12 cellular contexts compared by ENCODE assay signal in genomic region chr12:98470469-98471082, GRCh38. TPM values are rescaled to one million over a fixed set of nuclear protein-coding genes. Genes with fewer than 3 reads are reported as not detected.
DNase-seq lines count a peak whose midpoint lies in the region; ATAC-seq and TF ChIP-seq lines count a peak whose summit lies in the region.
"Had no signal": no experiment of that assay in that cellular context is flagged by ENCODE, and none has a peak within 500 bp of the region (broad histone marks: within the 10 kb centered on the region; RNA-seq: fewer than 3 reads in every experiment).

No MANE protein-coding gene starts in this region.

- H4K91ac ChIP-seq in trophoblast cell (ENCODE audit: low read depth, low read length): no peak overlapping the region

- H3K79me1 ChIP-seq in trophoblast cell (ENCODE audit: low read length): peaks cover 2% of the 10 kb centered on the region

- H3K36me3 Mint-ChIP-seq in activated naive CD8-positive, alpha-beta T cell treated with anti-CD3 and anti-CD28 coated beads for 36 hours: no peaks in the 10 kb centered on the region

- no peak overlapping the region for H3K18ac ChIP-seq in trophoblast cell (ENCODE audit: low read length)

- no peaks in the 10 kb centered on the region for H3K9me3 Mint-ChIP-seq in activated naive CD8-positive, alpha-beta T cell treated with anti-CD3 and anti-CD28 coated beads for 36 hours
- H3K9me3 Mint-ChIP-seq: nephron had no signal

- H3K36me3 ChIP-seq in trophoblast cell (ENCODE audit: control insufficient read depth in 1 of 2, insufficient read depth in 2 of 2, low read length in 2 of 2): no peaks in the 10 kb centered on the region

- H3K27ac Mint-ChIP-seq in activated naive CD8-positive, alpha-beta T cell treated with anti-CD3 and anti-CD28 coated beads for 36 hours: no peak overlapping the region
- H3K27ac Mint-ChIP-seq: nephron had no signal

- H3K27me3 Mint-ChIP-seq in activated naive CD8-positive, alpha-beta T cell treated with anti-CD3 and anti-CD28 coated beads for 36 hours: peaks cover 3% of the 10 kb centered on the region

- H2BK120ac ChIP-seq in trophoblast cell (ENCODE audit: insufficient read depth, low read length, poor library complexity): no peak overlapping the region

- peak; percentile 54 for ATAC-seq in GM19025 (IDR thresholded peaks at IDR 0.05; ENCODE audit: low read depth, unreplicated experiment)
- ATAC-seq in HG02870 (IDR thresholded peaks at IDR 0.05; ENCODE audit: unreplicated experiment): peak; percentile 54
- ATAC-seq in omental fat pad (ENCODE audit: low FRiP score): peak; percentile 23

- no peak overlapping the region for H4K12ac ChIP-seq in trophoblast cell (ENCODE audit: low read depth, low read length)

- no peaks in the 10 kb centered on the region for H3K79me2 ChIP-seq in trophoblast cell (ENCODE audit: control insufficient read depth, insufficient read depth, low read length, poor library complexity)

- no peaks in the 10 kb centered on the region for H3K27me3 ChIP-seq in trophoblast cell (ENCODE audit: insufficient read depth, low read length)

- no CpG with 5 or more reads among the region's 6 CpGs for WGBS in trophoblast cell (ENCODE audit: extremely low coverage, insufficient coverage, insufficient read length)

- no peak overlapping the region for H3K4me2 ChIP-seq in trophoblast cell (ENCODE audit: low read length)

- peaks cover 3 to 4% of the 10 kb centered on the region in 2 experiments for H3K4me1 ChIP-seq in trophoblast cell (ENCODE audit: control insufficient read depth in 1 of 2, insufficient read depth in 2 of 2, low read length in 2 of 2)

- DNase-seq in NOMO-1 treated with DMSO at 0.1 percent for 48 hours (lab: John Stamatoyannopoulos, UW; ENCODE audit: unreplicated experiment) (peak; percentile 94), omental fat pad (ENCODE audit: low spot score) (no peak), trophoblast cell (no peak), epidermal melanocyte (ENCODE audit: insufficient read length, low spot score) (no peak)
- no peak for DNase-seq in activated naive CD8-positive, alpha-beta T cell treated with anti-CD3 and anti-CD28 coated beads for 36 hours
- DNase-seq: activated naive CD4-positive, alpha-beta T cell treated with Interleukin-2 at 50 U/mL for 16 hours; COR-L47; kidney; NCI-H510A had no signal

- H3K4ac ChIP-seq in trophoblast cell (ENCODE audit: low read depth, low read length): no peak overlapping the region

- H3K9me3 ChIP-seq in trophoblast cell (ENCODE audit: insufficient read depth, low read depth, low read length): no peaks in the 10 kb centered on the region

- no peak overlapping the region for H3K9ac ChIP-seq in trophoblast cell (ENCODE audit: low read length)

- H3K23ac ChIP-seq in trophoblast cell (ENCODE audit: low read length): no peak overlapping the region

- H2BK12ac ChIP-seq in trophoblast cell (ENCODE audit: low read length): no peak overlapping the region

- no peak overlapping the region for H3K14ac ChIP-seq in trophoblast cell (ENCODE audit: low read length)

- H3K4me1 Mint-ChIP-seq in activated naive CD8-positive, alpha-beta T cell treated with anti-CD3 and anti-CD28 coated beads for 36 hours: peaks cover 1% of the 10 kb centered on the region

- no peak overlapping the region for H3K4me3 ChIP-seq in trophoblast cell (ENCODE audit: low read depth, low read length)

- no peak overlapping the region for H2BK5ac ChIP-seq in trophoblast cell (ENCODE audit: low read depth, low read length, poor library complexity)

- H4K8ac ChIP-seq in trophoblast cell (ENCODE audit: low read depth, low read length): no peak overlapping the region

- H3K27ac ChIP-seq in trophoblast cell (ENCODE audit: low read depth, low read length): no peak overlapping the region

- H2AK5ac ChIP-seq in trophoblast cell (ENCODE audit: low read length): no peak overlapping the region

- no peak overlapping the region for H3K4me3 Mint-ChIP-seq in activated naive CD8-positive, alpha-beta T cell treated with anti-CD3 and anti-CD28 coated beads for 36 hours
- H3K4me3 Mint-ChIP-seq: nephron had no signal

- H2AFZ ChIP-seq in trophoblast cell (ENCODE audit: insufficient read depth, low read length, poor library complexity): no peak overlapping the region

- no peak for TF ChIP-seq CTCF in omental fat pad (IDR thresholded peaks at IDR 0.05)

RNA-seq across cellular contexts. Expression of gene TMPO, which starts 44.8 kb away (rescaled TPM):
- 10 to 100 TPM; 30.4 to 95.2 (median 33.5) TPM for total RNA-seq in omental fat pad
- polyA plus RNA-seq in trophoblast cell (2013): 64.6 and 66.7 TPM in 2 replicates
- 100 to 1,000 TPM; 322 to 331 TPM for total RNA-seq in activated naive CD8-positive, alpha-beta T cell treated with anti-CD3 and anti-CD28 coated beads for 36 hours
